Comparison of ENCODE assay signal across 1 cellular context in genomic region chr11:3057069-3057963, GRCh38.
TF ChIP-seq lines count a peak whose summit lies in the region.

TSS of gene CARS1 (minus strand) at chr11:3057423. CDS start at chr11:3057367, 56 bp downstream.

TF ChIP-seq in HepG2, 621 proteins besides CTCF, POLR2A, EP300 and RAD21 (continued from another document and continues in another):
- TF ChIP-seq RERE (CRISPR knock-in tag; IDR thresholded peaks at IDR 0.05; ENCODE audit: low read depth): 0 out of 2 replicates have a peak, but pooled peaks have one; percentile 47
- TF ChIP-seq ZBTB7B (CRISPR knock-in tag; IDR thresholded peaks at IDR 0.05): peak; percentile 52; the same call in 1 of the 2 replicates
- TF ChIP-seq ZNF782 (CRISPR knock-in tag; IDR thresholded peaks at IDR 0.05; ENCODE audit: borderline replicate concordance): peak; percentile 91
- peak; percentile 59; the same call in 1 of the 2 replicates for TF ChIP-seq MED13 (CRISPR knock-in tag; IDR thresholded peaks at IDR 0.05)
- 0 out of 2 replicates have a peak, but pooled peaks have one; percentile 60 for TF ChIP-seq PPARG (CRISPR knock-in tag; conservative IDR thresholded peaks at IDR 0.05)
- TF ChIP-seq ATF3 (CRISPR knock-in tag; IDR thresholded peaks at IDR 0.05): peak; percentile 79; the same call in 1 of the 2 replicates
- peak; percentile 48 for TF ChIP-seq HNRNPK (IDR thresholded peaks at IDR 0.05; ENCODE audit: low read depth, low read length, poor library complexity, severe bottlenecking)
- peak; percentile 82; the same call in 1 of the 2 replicates for TF ChIP-seq PRMT3 (CRISPR knock-in tag; IDR thresholded peaks at IDR 0.05; ENCODE audit: borderline replicate concordance, low read depth)
- TF ChIP-seq ZNF264 (CRISPR knock-in tag; IDR thresholded peaks at IDR 0.05): 0 out of 2 replicates have a peak, but pooled peaks have one; percentile 40
- no peak for TF ChIP-seq ATM (IDR thresholded peaks at IDR 0.05; ENCODE audit: borderline replicate concordance)
- TF ChIP-seq ZNF414 (CRISPR knock-in tag; IDR thresholded peaks at IDR 0.05): no peak; the same call in 1 of the 2 replicates
- TF ChIP-seq ZNF770 (CRISPR knock-in tag; IDR thresholded peaks at IDR 0.05): 0 out of 2 replicates have a peak, but pooled peaks have one; percentile 16
- TF ChIP-seq DPF2 (CRISPR knock-in tag; IDR thresholded peaks at IDR 0.05; ENCODE audit: borderline replicate concordance, low read depth): no peak
- TF ChIP-seq SP4 (CRISPR knock-in tag; IDR thresholded peaks at IDR 0.05): peak; percentile 79
- no peak for TF ChIP-seq PBX2 (CRISPR knock-in tag; IDR thresholded peaks at IDR 0.05)
- peak; percentile 73; the same call in 1 of the 2 replicates for TF ChIP-seq FOXK1 (CRISPR knock-in tag; IDR thresholded peaks at IDR 0.05; ENCODE audit: borderline replicate concordance, low read depth)
- TF ChIP-seq SMYD3 (CRISPR knock-in tag; IDR thresholded peaks at IDR 0.05): peak; percentile 61; the same call in 1 of the 2 replicates
- TF ChIP-seq ZBTB10 (CRISPR knock-in tag; IDR thresholded peaks at IDR 0.05; ENCODE audit: borderline replicate concordance): no peak; the same call in 1 of the 2 replicates
- no peak for TF ChIP-seq ZNF251 (CRISPR knock-in tag; IDR thresholded peaks at IDR 0.05)
- peak; percentile 84; the same call in 1 of the 2 replicates for TF ChIP-seq CSRNP1 (CRISPR knock-in tag; IDR thresholded peaks at IDR 0.05)
- TF ChIP-seq CREM (IDR thresholded peaks at IDR 0.05): peak; percentile 87
- TF ChIP-seq CREM (CRISPR knock-in tag; IDR thresholded peaks at IDR 0.05): no peak
- TF ChIP-seq MIXL1 (CRISPR knock-in tag; IDR thresholded peaks at IDR 0.05): peak; percentile 24; the same call in 1 of the 2 replicates
- TF ChIP-seq RBM22 (optimal IDR thresholded peaks at IDR 0.05; ENCODE audit: low read length): peak; percentile 88
- no peak for TF ChIP-seq ZBTB14 (CRISPR knock-in tag; IDR thresholded peaks at IDR 0.05)
- no peak for TF ChIP-seq SAFB2 (CRISPR knock-in tag; IDR thresholded peaks at IDR 0.05; ENCODE audit: borderline replicate concordance, low read depth)
- TF ChIP-seq ZNF562 (CRISPR knock-in tag; IDR thresholded peaks at IDR 0.05; ENCODE audit: borderline replicate concordance): no peak
- TF ChIP-seq ZNF709 (CRISPR knock-in tag; IDR thresholded peaks at IDR 0.05): peak; percentile 50; the same call in 1 of the 2 replicates
- TF ChIP-seq ZNF589 (CRISPR knock-in tag; conservative IDR thresholded peaks at IDR 0.05): 0 out of 2 replicates have a peak, but pooled peaks have one; percentile 57
- TF ChIP-seq ZNF383 (CRISPR knock-in tag; IDR thresholded peaks at IDR 0.05; ENCODE audit: borderline replicate concordance): peak; percentile 94; the same call in 1 of the 2 replicates
- TF ChIP-seq DMAP1 (CRISPR knock-in tag; IDR thresholded peaks at IDR 0.05): peak; percentile 92
- TF ChIP-seq ZNF713 (CRISPR knock-in tag; IDR thresholded peaks at IDR 0.05): no peak
- peak; percentile 57 for TF ChIP-seq KMT2B (CRISPR knock-in tag; IDR thresholded peaks at IDR 0.05)
- peak; percentile 72 for TF ChIP-seq ELF3 (CRISPR knock-in tag; IDR thresholded peaks at IDR 0.05)
- no peak for TF ChIP-seq RARG (CRISPR knock-in tag; IDR thresholded peaks at IDR 0.05; ENCODE audit: low read depth)
- peak; percentile 61; the same call in 1 of the 2 replicates for TF ChIP-seq ELK4 (CRISPR knock-in tag; IDR thresholded peaks at IDR 0.05; ENCODE audit: borderline replicate concordance)
- TF ChIP-seq MTA1 (CRISPR knock-in tag; IDR thresholded peaks at IDR 0.05; ENCODE audit: borderline replicate concordance): no peak
- no peak for TF ChIP-seq ZNF720 (CRISPR knock-in tag; IDR thresholded peaks at IDR 0.05)
- TF ChIP-seq ZNF644 (CRISPR knock-in tag; IDR thresholded peaks at IDR 0.05; ENCODE audit: low read depth): no peak
- TF ChIP-seq CENPX (CRISPR knock-in tag; IDR thresholded peaks at IDR 0.05): no peak
- 0 out of 2 replicates have a peak, but pooled peaks have one; percentile 78 for TF ChIP-seq NRL (CRISPR knock-in tag; IDR thresholded peaks at IDR 0.05; ENCODE audit: borderline replicate concordance)
- TF ChIP-seq KDM5B (CRISPR knock-in tag; IDR thresholded peaks at IDR 0.05; ENCODE audit: borderline replicate concordance): peak; percentile 47; the same call in 1 of the 2 replicates
- peak; percentile 41; the same call in 1 of the 2 replicates for TF ChIP-seq CHD2 (IDR thresholded peaks at IDR 0.05; ENCODE audit: low read depth, low read length)
- no peak; the same call in 1 of the 2 replicates for TF ChIP-seq GTF3A (CRISPR knock-in tag; conservative IDR thresholded peaks at IDR 0.05)
- TF ChIP-seq THYN1 (CRISPR knock-in tag; IDR thresholded peaks at IDR 0.05; ENCODE audit: borderline replicate concordance, low read depth): no peak
- peak; percentile 32 for TF ChIP-seq SKI (IDR thresholded peaks at IDR 0.05; ENCODE audit: partially characterized antibody)
- TF ChIP-seq ZNF546 (CRISPR knock-in tag; conservative IDR thresholded peaks at IDR 0.05): 0 out of 2 replicates have a peak, but pooled peaks have one; percentile 32
- TF ChIP-seq HES4 (CRISPR knock-in tag; IDR thresholded peaks at IDR 0.05; ENCODE audit: borderline replicate concordance): no peak; the same call in 1 of the 2 replicates
- TF ChIP-seq IRX3 (CRISPR knock-in tag; IDR thresholded peaks at IDR 0.05; ENCODE audit: borderline replicate concordance, low read depth): peak; percentile 85; the same call in 1 of the 2 replicates
